29 cellular contexts compared by ENCODE assay signal in genomic region chr7:1099154-1099542, GRCh38. TPM values are rescaled to one million over a fixed set of nuclear protein-coding genes. Genes with fewer than 3 reads are reported as not detected.
"Had no signal": no experiment of that assay in that cellular context is flagged by ENCODE, and none has a peak within 500 bp of the region (broad histone marks: within the 10 kb centered on the region; RNA-seq: fewer than 3 reads in every experiment).

No MANE protein-coding gene starts in this region.

- H3K4me3 Mint-ChIP-seq: activated CD4-positive, alpha-beta T cell treated with anti-CD3 and anti-CD28 coated beads, Interleukin-2, amount 10 ng/mL, durations not matched to agents 24 days and 14 days; activated CD8-positive, alpha-beta T cell treated with anti-CD3 and anti-CD28 coated beads, Interleukin-2, amount 10 ng/mL, durations not matched to agents 7 days and 5 days; activated naive CD4-positive, alpha-beta T cell treated with anti-CD3 and anti-CD28 coated beads, Interleukin-2, amount 10 ng/mL, durations not matched to agents 7 days and 5 days; activated naive CD8-positive, alpha-beta T cell; activated T-cell treated with anti-CD3 and anti-CD28 coated beads, Interleukin-2, amount 50 U/mL, for 24 hours had no signal

- H3K36me3 Mint-ChIP-seq: activated naive CD4-positive, alpha-beta T cell treated with anti-CD3 and anti-CD28 coated beads, Interleukin-2, amount 10 ng/mL, durations not matched to agents 7 days and 5 days had no signal

- DNase-seq: activated CD4-positive, alpha-beta T cell treated with anti-CD3 and anti-CD28 coated beads, Interleukin-2, amount 10 ng/mL, durations not matched to agents 24 days and 14 days; activated CD4-positive, alpha-beta T cell treated with anti-CD3 and anti-CD28 coated beads, Interleukin-2, amount 50 U/mL, for 4 hours; activated CD8-positive, alpha-beta T cell treated with anti-CD3 and anti-CD28 coated beads, Interleukin-2, amount 10 ng/mL, durations not matched to agents 7 days and 5 days; activated gamma-delta T cell treated with Interleukin-2 at 50 U/mL for 16 hours; activated naive CD4-positive, alpha-beta T cell treated with anti-CD3 and anti-CD28 coated beads, Interleukin-2, amount 10 ng/mL, durations not matched to agents 7 days and 5 days; activated T-cell treated with anti-CD3 and anti-CD28 coated beads, Interleukin-2, amount 50 U/mL, for 24 hours; amygdala; NCI-H1048; NCI-H1105 treated with DMSO at 0.1 percent for 48 hours; NCI-H1436; NCI-H1694; NCI-H1930; NCI-H2081 treated with DMSO at 0.1 percent for 48 hours; NCI-H226; NCI-H446 treated with DMSO at 0.1 percent for 48 hours; NCI-H524 treated with DMSO at 0.1 percent for 48 hours; PC-3; Right ventricle myocardium superior; SW 1271; T-helper 1 cell; T-helper 2 cell; T-helper 9 cell; WERI-Rb-1 had no signal

- H3K36me3 ChIP-seq: ascending aorta, breast epithelium had no signal

- H3K27ac Mint-ChIP-seq: activated CD4-positive, alpha-beta T cell treated with anti-CD3 and anti-CD28 coated beads, Interleukin-2, amount 10 ng/mL, durations not matched to agents 24 days and 14 days; activated CD8-positive, alpha-beta T cell treated with anti-CD3 and anti-CD28 coated beads, Interleukin-2, amount 10 ng/mL, durations not matched to agents 7 days and 5 days; activated naive CD4-positive, alpha-beta T cell treated with anti-CD3 and anti-CD28 coated beads, Interleukin-2, amount 10 ng/mL, durations not matched to agents 7 days and 5 days; activated naive CD8-positive, alpha-beta T cell; activated T-cell treated with anti-CD3 and anti-CD28 coated beads, Interleukin-2, amount 50 U/mL, for 24 hours; activated T-helper 2 cell treated with anti-CD3 and anti-CD28 coated beads, Interferon-gamma antibody, Interleukin-2, Interleukin-4, amounts not matched to agents 10 μg/mL and 5 μg/mL and 100 μg/mL, durations not matched to agents 14 hours and 24 hours and 36 hours had no signal

- H3K9me3 Mint-ChIP-seq: activated CD4-positive, alpha-beta T cell treated with anti-CD3 and anti-CD28 coated beads, Interleukin-2, amount 10 ng/mL, durations not matched to agents 24 days and 14 days; activated naive CD4-positive, alpha-beta T cell treated with anti-CD3 and anti-CD28 coated beads, Interleukin-2, amount 10 ng/mL, durations not matched to agents 7 days and 5 days; activated T-cell treated with anti-CD3 and anti-CD28 coated beads, Interleukin-2, amount 50 U/mL, for 24 hours; activated T-helper 2 cell treated with anti-CD3 and anti-CD28 coated beads, Interferon-gamma antibody, Interleukin-2, Interleukin-4, amounts not matched to agents 10 μg/mL and 5 μg/mL and 100 μg/mL, durations not matched to agents 14 hours and 24 hours and 36 hours had no signal

- H3K27me3 ChIP-seq: ascending aorta, breast epithelium had no signal

- H3K27me3 Mint-ChIP-seq: activated CD4-positive, alpha-beta T cell treated with anti-CD3 and anti-CD28 coated beads, Interleukin-2, amount 10 ng/mL, durations not matched to agents 24 days and 14 days; activated naive CD4-positive, alpha-beta T cell treated with anti-CD3 and anti-CD28 coated beads, Interleukin-2, amount 10 ng/mL, durations not matched to agents 7 days and 5 days; activated naive CD8-positive, alpha-beta T cell; activated T-cell treated with anti-CD3 and anti-CD28 coated beads, Interleukin-2, amount 50 U/mL, for 24 hours had no signal

- H3K27ac ChIP-seq: ascending aorta, breast epithelium, RWPE1, WERI-Rb-1 had no signal

- H3K9me3 ChIP-seq: ascending aorta, breast epithelium had no signal

- H3K4me3 ChIP-seq: ascending aorta, breast epithelium had no signal

RNA-seq across cellular contexts. Expression of gene GPER1, which starts 11.2 kb away (rescaled TPM):
- total RNA-seq: activated CD4-positive, alpha-beta T cell treated with anti-CD3 and anti-CD28 coated beads, Interleukin-2, amount 10 ng/mL, durations not matched to agents 24 days and 14 days had no signal

RNA-seq across cellular contexts. Expression of gene GPR146, which starts 54.8 kb away (rescaled TPM):
- total RNA-seq: MCF 10A had no signal
